In the genomic region with DNA sequence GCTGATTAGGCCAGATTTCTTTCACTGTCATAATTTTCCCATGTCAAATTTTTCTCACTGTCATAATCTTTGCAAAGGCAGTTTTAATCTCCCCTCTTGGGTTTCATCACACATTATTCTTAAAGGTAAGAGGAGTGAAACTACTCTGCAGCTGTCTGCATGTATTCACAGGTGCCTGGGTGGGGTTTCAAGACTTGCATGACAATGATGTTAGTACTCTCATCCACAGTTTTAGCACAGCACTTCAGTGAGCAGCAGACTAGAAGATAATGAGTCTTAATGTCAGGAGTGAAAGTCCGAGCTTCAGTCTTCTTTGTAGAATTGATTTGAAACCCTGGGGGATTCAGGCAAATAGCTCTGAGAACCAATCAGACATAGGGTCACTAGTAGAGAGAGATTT, we compare ENCODE assay signal across 11 cellular contexts.
DNase-seq lines count a peak whose midpoint lies in the region; ATAC-seq, FAIRE-seq and TF ChIP-seq lines count a peak whose summit lies in the region.
"Had no signal": no experiment of that assay in that cellular context is flagged by ENCODE, and none has a peak within 500 bp of the region (broad histone marks: within the 10 kb centered on the region; RNA-seq: fewer than 3 reads in every experiment).

No MANE protein-coding gene starts in this region.

- no peaks in the 10 kb centered on the region for H3K9me3 ChIP-seq in SJCRH30 (replicated peaks)
- peaks cover 0 to 26% (median 11%) of the 10 kb centered on the region in 4 donors for H3K9me3 ChIP-seq in stomach

- H3K27me3 ChIP-seq in SJCRH30 (no peaks in the 10 kb centered on the region), stomach (no peaks in the 10 kb centered on the region)

- H3K4me3 ChIP-seq in SJCRH30 (no peak overlapping the region), stomach (no peak overlapping the region)

- H3K36me3 ChIP-seq in SJCRH30, result no peaks in the 10 kb centered on the region
- no peaks in the 10 kb centered on the region for H3K36me3 ChIP-seq in stomach

- peak; percentile 86 for ATAC-seq in GM19455 (IDR thresholded peaks at IDR 0.05; ENCODE audit: unreplicated experiment)
- peak; percentile 74 for ATAC-seq in HG02938 (IDR thresholded peaks at IDR 0.05; ENCODE audit: unreplicated experiment)
- ATAC-seq: natural killer cell had no signal

- intact Hi-C loops in stomach (cut with DNase I; ENCODE audit: low total_unique reads), result no loop called here

- WGBS in stomach, 5 donors, result 82 to 95% (median 83%) methylated on average over 1 of the region's 1 CpG

- no peak for TF ChIP-seq CTCF in stomach (IDR thresholded peaks at IDR 0.05)

- DNase-seq in GM12891 (ENCODE audit: insufficient read length, low spot score), result no peak
- peak; percentile 21 for DNase-seq in NCI-H187 treated with DMSO at 0.1 percent for 48 hours (lab: John Stamatoyannopoulos, UW)
- DNase-seq in cerebellar cortex (ENCODE audit: low spot score), result no peak
- DNase-seq in SJCRH30, result no peak
- no peak for DNase-seq in stomach
- no peak for DNase-seq in COR-L47 (lab: John Stamatoyannopoulos, UW)
- DNase-seq: natural killer cell, small intestine had no signal

- peak; percentile 62 for FAIRE-seq in GM12891 (lab: Jason Lieb, UNC)
- FAIRE-seq: islet of Langerhans, small intestine had no signal

- no peak for TF ChIP-seq EP300 in stomach (IDR thresholded peaks at IDR 0.05)

- H3K27ac ChIP-seq in SJCRH30 (no peak overlapping the region), stomach (no peak overlapping the region)

- TF ChIP-seq POLR2A in GM12891 (IDR thresholded peaks at IDR 0.05; ENCODE audit: low read depth, low read length) (no peak), stomach (IDR thresholded peaks at IDR 0.05) (no peak)

- peaks cover 11% of the 10 kb centered on the region; the same call in 1 of the 2 replicates for H3K4me1 ChIP-seq in SJCRH30
- peaks cover 0 to 15% (median 5%) of the 10 kb centered on the region in 4 donors for H3K4me1 ChIP-seq in stomach

TF ChIP-seq in GM12891, 5 proteins besides CTCF, POLR2A, EP300 and RAD21:
- TF ChIP-seq POLR2AphosphoS5 (IDR thresholded peaks at IDR 0.05; ENCODE audit: low read depth, low read length) (no peak), PAX5 (IDR thresholded peaks at IDR 0.05; ENCODE audit: insufficient read depth, low read length, severe bottlenecking) (no peak), TAF1 (IDR thresholded peaks at IDR 0.05; ENCODE audit: low read depth, low read length) (no peak), SPI1 (IDR thresholded peaks at IDR 0.05; ENCODE audit: low read depth, low read length) (no peak), POU2F2 (IDR thresholded peaks at IDR 0.05; ENCODE audit: low read depth, low read length) (no peak)
TF ChIP-seq in GM12891: peak in this region for 0.
